Comparison of ENCODE assay signal across 1 cellular context in genomic region chr17:35536664-35537160, GRCh38.
TF ChIP-seq lines count a peak whose summit lies in the region.

No MANE protein-coding gene starts in this region.

TF ChIP-seq in WTC11, 78 proteins besides CTCF, POLR2A, EP300 and RAD21 (continued from another document):
- TF ChIP-seq FOXJ3 (CRISPR knock-in tag; IDR thresholded peaks at IDR 0.05; ENCODE audit: borderline replicate concordance) = no peak
- TF ChIP-seq TEAD4 (CRISPR knock-in tag; IDR thresholded peaks at IDR 0.05) = no peak
- no peak for TF ChIP-seq USF1 (CRISPR knock-in tag; IDR thresholded peaks at IDR 0.05)
- no peak for TF ChIP-seq ZNF138 (CRISPR knock-in tag; conservative IDR thresholded peaks at IDR 0.05)
- TF ChIP-seq ZNF423 (CRISPR knock-in tag; IDR thresholded peaks at IDR 0.05) = no peak
- no peak for TF ChIP-seq ZBTB43 (CRISPR knock-in tag; IDR thresholded peaks at IDR 0.05)
